22 cellular contexts compared by ENCODE assay signal in the genomic region with DNA sequence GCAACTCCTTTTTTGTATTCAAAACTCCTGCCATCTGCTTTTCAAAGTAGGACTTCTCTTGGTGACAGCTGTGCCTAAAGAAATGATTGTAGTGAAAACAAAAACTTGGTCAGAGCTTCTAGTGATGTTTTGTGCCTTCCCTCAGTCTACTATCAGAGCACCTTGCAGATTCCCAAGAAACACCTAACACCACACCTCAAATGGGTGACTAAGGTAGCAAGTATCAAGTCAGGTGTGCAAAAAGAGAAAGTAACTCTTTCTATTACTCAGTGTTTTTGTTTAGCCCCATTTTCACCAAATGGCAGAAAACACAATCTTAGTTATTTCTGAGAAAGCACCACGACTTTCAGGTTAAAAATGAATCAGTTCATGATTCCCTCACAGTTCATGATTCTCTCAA. TPM values are rescaled to one million over a fixed set of nuclear protein-coding genes. Genes with fewer than 3 reads are reported as not detected.
DNase-seq lines count a peak whose midpoint lies in the region; ATAC-seq, FAIRE-seq and TF ChIP-seq lines count a peak whose summit lies in the region.
"Had no signal": no experiment of that assay in that cellular context is flagged by ENCODE, and none has a peak within 500 bp of the region (broad histone marks: within the 10 kb centered on the region; RNA-seq: fewer than 3 reads in every experiment).

No MANE protein-coding gene starts in this region.

- no peaks in the 10 kb centered on the region for H3K36me3 Mint-ChIP-seq in activated CD4-positive, alpha-beta T cell treated with anti-CD3 and anti-CD28 coated beads for 36 hours (ENCODE audit: low read depth)
- H3K36me3 Mint-ChIP-seq in stimulated activated memory B cell treated with anti-CD40 and anti-IgM and Interleukin-4, amounts not matched to agents 10 μg/mL and 1 μg/mL and 100 μg/mL, for 72 hours: peaks cover 36% of the 10 kb centered on the region
- H3K36me3 Mint-ChIP-seq in activated CD8-positive, alpha-beta memory T cell treated with anti-CD3 and anti-CD28 coated beads, Interleukin-2, amount 10 ng/mL, durations not matched to agents 7 days and 5 days: no peaks in the 10 kb centered on the region
- H3K36me3 Mint-ChIP-seq: CD4-positive, CD25-positive, alpha-beta regulatory T cell had no signal

- CTCF ChIA-PET in activated CD4-positive, alpha-beta T cell treated with anti-CD3 and anti-CD28 coated beads for 36 hours (lab: Charles Lee): interaction anchor here (1.1 kb wide), 1 partner anchor 49 kb away, joined by 3 read pairs; no protein-coding TSS in a partner anchor
- CTCF ChIA-PET in activated CD8-positive, alpha-beta memory T cell treated with anti-CD3 and anti-CD28 coated beads, Interleukin-2, amount 10 ng/mL, durations not matched to agents 7 days and 5 days (lab: Charles Lee): no interaction called here

- H3K27me3 ChIP-seq in bronchial epithelial cell (ENCODE audit: control insufficient read depth, insufficient read depth, low read length): no peaks in the 10 kb centered on the region
- H3K27me3 ChIP-seq: MG63 had no signal

- no peak overlapping the region for H3K27ac Mint-ChIP-seq in activated CD4-positive, alpha-beta T cell treated with anti-CD3 and anti-CD28 coated beads for 36 hours
- H3K27ac Mint-ChIP-seq in stimulated activated memory B cell treated with anti-CD40 and anti-IgM and Interleukin-4, amounts not matched to agents 10 μg/mL and 1 μg/mL and 100 μg/mL, for 72 hours: peak overlapping the region; percentile 79
- no peak overlapping the region for H3K27ac Mint-ChIP-seq in activated CD8-positive, alpha-beta memory T cell treated with anti-CD3 and anti-CD28 coated beads, Interleukin-2, amount 10 ng/mL, durations not matched to agents 7 days and 5 days
- H3K27ac Mint-ChIP-seq: CD4-positive, CD25-positive, alpha-beta regulatory T cell had no signal

- H3K9me3 Mint-ChIP-seq in activated CD4-positive, alpha-beta T cell treated with anti-CD3 and anti-CD28 coated beads for 36 hours (ENCODE audit: low read depth): peaks cover 2% of the 10 kb centered on the region
- H3K9me3 Mint-ChIP-seq in stimulated activated memory B cell treated with anti-CD40 and anti-IgM and Interleukin-4, amounts not matched to agents 10 μg/mL and 1 μg/mL and 100 μg/mL, for 72 hours: peaks cover 20% of the 10 kb centered on the region
- peaks cover 7% of the 10 kb centered on the region for H3K9me3 Mint-ChIP-seq in activated CD8-positive, alpha-beta memory T cell treated with anti-CD3 and anti-CD28 coated beads, Interleukin-2, amount 10 ng/mL, durations not matched to agents 7 days and 5 days (ENCODE audit: low read depth)

- H3K27me3 Mint-ChIP-seq in activated CD4-positive, alpha-beta T cell treated with anti-CD3 and anti-CD28 coated beads for 36 hours: peaks cover 7% of the 10 kb centered on the region
- H3K27me3 Mint-ChIP-seq in stimulated activated memory B cell treated with anti-CD40 and anti-IgM and Interleukin-4, amounts not matched to agents 10 μg/mL and 1 μg/mL and 100 μg/mL, for 72 hours: no peaks in the 10 kb centered on the region
- peaks cover 16% of the 10 kb centered on the region for H3K27me3 Mint-ChIP-seq in activated CD8-positive, alpha-beta memory T cell treated with anti-CD3 and anti-CD28 coated beads, Interleukin-2, amount 10 ng/mL, durations not matched to agents 7 days and 5 days

- TF ChIP-seq CTCF in bronchial epithelial cell (IDR thresholded peaks at IDR 0.05; ENCODE audit: insufficient read depth, low read length, severe bottlenecking): no peak

- H3K4me3 ChIP-seq in bronchial epithelial cell (ENCODE audit: low read depth, low read length): no peak overlapping the region
- H3K4me3 ChIP-seq: HAP-1, MG63 had no signal

- H3K4me1 Mint-ChIP-seq in activated CD4-positive, alpha-beta T cell treated with anti-CD3 and anti-CD28 coated beads for 36 hours: peaks cover 30% of the 10 kb centered on the region
- peaks cover 13% of the 10 kb centered on the region for H3K4me1 Mint-ChIP-seq in stimulated activated memory B cell treated with anti-CD40 and anti-IgM and Interleukin-4, amounts not matched to agents 10 μg/mL and 1 μg/mL and 100 μg/mL, for 72 hours
- H3K4me1 Mint-ChIP-seq in activated CD8-positive, alpha-beta memory T cell treated with anti-CD3 and anti-CD28 coated beads, Interleukin-2, amount 10 ng/mL, durations not matched to agents 7 days and 5 days: peaks cover 9% of the 10 kb centered on the region
- H3K4me1 Mint-ChIP-seq: CD4-positive, CD25-positive, alpha-beta regulatory T cell had no signal

- FAIRE-seq in bronchial epithelial cell (lab: Jason Lieb, UNC): peak; percentile 75
- FAIRE-seq: RCC 7860 had no signal

- intact Hi-C loops in activated CD4-positive, alpha-beta T cell treated with anti-CD3 and anti-CD28 coated beads for 36 hours (cut with DNase I, micrococcal nuclease): no loop called here

- ATAC-seq in activated CD4-positive, alpha-beta T cell treated with anti-CD3 and anti-CD28 coated beads for 36 hours: peak; percentile 49
- no peak for ATAC-seq in stimulated activated memory B cell treated with anti-CD40 and anti-IgM and Interleukin-4, amounts not matched to agents 10 μg/mL and 1 μg/mL and 100 μg/mL, for 72 hours
- no peak for ATAC-seq in activated CD8-positive, alpha-beta memory T cell treated with anti-CD3 and anti-CD28 coated beads, Interleukin-2, amount 10 ng/mL, durations not matched to agents 7 days and 5 days
- ATAC-seq: Right ventricle myocardium inferior had no signal

- POLR2A ChIA-PET in activated CD4-positive, alpha-beta T cell treated with anti-CD3 and anti-CD28 coated beads for 36 hours (lab: Charles Lee): no interaction called here

- H3K4me3 Mint-ChIP-seq in activated CD4-positive, alpha-beta T cell treated with anti-CD3 and anti-CD28 coated beads for 36 hours: no peak overlapping the region
- H3K4me3 Mint-ChIP-seq in stimulated activated memory B cell treated with anti-CD40 and anti-IgM and Interleukin-4, amounts not matched to agents 10 μg/mL and 1 μg/mL and 100 μg/mL, for 72 hours: no peak overlapping the region
- no peak overlapping the region for H3K4me3 Mint-ChIP-seq in activated CD8-positive, alpha-beta memory T cell treated with anti-CD3 and anti-CD28 coated beads, Interleukin-2, amount 10 ng/mL, durations not matched to agents 7 days and 5 days
- H3K4me3 Mint-ChIP-seq: CD4-positive, CD25-positive, alpha-beta regulatory T cell had no signal

- no peak for DNase-seq in activated CD4-positive, alpha-beta T cell treated with anti-CD3 and anti-CD28 coated beads for 36 hours
- no peak for DNase-seq in activated CD4-positive, alpha-beta T cell treated with anti-CD3 and anti-CD28 coated beads, Interleukin-2, amount 50 U/mL, for 48 hours
- DNase-seq in NCI-H2171 (lab: John Stamatoyannopoulos, UW) (peak; percentile 33), bronchial epithelial cell (ENCODE audit: low read depth) (peak; percentile 7), cerebellar cortex (ENCODE audit: low spot score) (no peak), NCI-H2227 (lab: John Stamatoyannopoulos, UW; ENCODE audit: unreplicated experiment) (no peak)
- no peak for DNase-seq in activated CD8-positive, alpha-beta memory T cell treated with anti-CD3 and anti-CD28 coated beads, Interleukin-2, amount 10 ng/mL, durations not matched to agents 7 days and 5 days
- DNase-seq: 8988T; CD4-positive, CD25-positive, alpha-beta regulatory T cell; COR-L47; DMS153; GDM1; Kasumi-1; MG63; NCI-H1092; NCI-H146; NCI-H446 treated with DMSO at 0.1 percent for 48 hours; NK-92 treated with Interleukin-12 subunit alpha and Interleukin-12 subunit beta, amount 100 ng/mL, for 24 hours had no signal

- no peaks in the 10 kb centered on the region for H3K36me3 ChIP-seq in bronchial epithelial cell (ENCODE audit: control insufficient read depth, insufficient read depth, low read length)
- H3K36me3 ChIP-seq: HAP-1, MG63 had no signal

RNA-seq across cellular contexts. Expression of a gene that starts 2.0 kb away (rescaled TPM):
- total RNA-seq in activated CD4-positive, alpha-beta T cell treated with anti-CD3 and anti-CD28 coated beads for 36 hours: under 1 TPM; 0.64 to 0.88 TPM
- 0.53 and 1.9 TPM in 2 replicates for total RNA-seq in bronchial epithelial cell
- 1 to 10 TPM; 2.1 to 6.3 TPM for total RNA-seq in activated CD8-positive, alpha-beta memory T cell treated with anti-CD3 and anti-CD28 coated beads, Interleukin-2, amount 10 ng/mL, durations not matched to agents 7 days and 5 days

Comparison
In these comparisons a context has a peak if more than half of its experiments do, and no peak if none do; other contexts are left out.
1. DNase-seq: peak in NCI-H2171 (single experiment) and bronchial epithelial cell (single experiment); none in activated CD4-positive, alpha-beta T cell treated with anti-CD3 and anti-CD28 coated beads for 36 hours (single experiment), activated CD4-positive, alpha-beta T cell treated with anti-CD3 and anti-CD28 coated beads, Interleukin-2, amount 50 U/mL, for 48 hours (0 of 2), cerebellar cortex (single experiment), NCI-H2227 (single experiment) and activated CD8-positive, alpha-beta memory T cell treated with anti-CD3 and anti-CD28 coated beads, Interleukin-2, amount 10 ng/mL, durations not matched to agents 7 days and 5 days (single experiment).